1 cellular context compared by ENCODE assay signal in the genomic region with DNA sequence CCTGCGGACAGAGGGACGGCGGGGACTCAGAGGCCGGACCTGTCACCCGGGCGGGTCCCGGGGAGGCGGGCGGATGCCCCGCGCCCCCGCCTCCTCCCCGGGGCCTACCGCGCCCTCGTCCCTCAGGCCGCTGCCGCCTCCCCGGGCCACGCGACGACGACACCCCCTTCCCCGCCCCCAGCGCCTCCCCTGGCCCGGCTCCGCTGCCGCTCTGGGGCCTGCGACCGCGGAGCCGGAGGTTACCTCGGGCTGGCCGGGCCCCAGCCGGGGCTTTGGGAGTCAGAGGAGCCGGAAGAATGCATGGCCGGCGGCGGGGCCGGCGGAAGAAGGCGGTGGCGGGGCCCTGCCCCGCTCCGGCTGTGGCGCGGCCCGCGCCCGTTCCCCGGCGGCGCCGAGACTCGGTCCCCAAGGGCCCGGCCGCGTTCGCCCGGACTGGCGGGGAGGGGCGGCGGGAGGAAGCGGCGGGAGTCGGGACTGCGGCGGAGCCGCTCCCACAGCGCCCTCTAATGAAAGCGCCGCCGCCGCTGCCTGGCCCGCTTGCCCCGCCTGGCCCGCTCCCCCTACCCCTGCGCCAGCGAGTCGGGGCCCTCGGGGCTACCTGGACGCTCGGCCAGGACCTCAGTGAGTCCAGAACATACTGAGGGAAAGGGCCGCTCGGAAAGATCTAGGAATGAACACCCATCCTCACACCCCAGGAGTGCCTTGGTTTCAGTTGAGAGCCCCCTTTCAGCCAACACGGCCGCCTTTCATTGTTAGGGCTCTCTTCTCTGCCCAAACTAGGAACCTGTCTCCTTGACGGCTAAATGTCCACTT.
TF ChIP-seq lines count a peak whose summit lies in the region.

A gene with protein sequence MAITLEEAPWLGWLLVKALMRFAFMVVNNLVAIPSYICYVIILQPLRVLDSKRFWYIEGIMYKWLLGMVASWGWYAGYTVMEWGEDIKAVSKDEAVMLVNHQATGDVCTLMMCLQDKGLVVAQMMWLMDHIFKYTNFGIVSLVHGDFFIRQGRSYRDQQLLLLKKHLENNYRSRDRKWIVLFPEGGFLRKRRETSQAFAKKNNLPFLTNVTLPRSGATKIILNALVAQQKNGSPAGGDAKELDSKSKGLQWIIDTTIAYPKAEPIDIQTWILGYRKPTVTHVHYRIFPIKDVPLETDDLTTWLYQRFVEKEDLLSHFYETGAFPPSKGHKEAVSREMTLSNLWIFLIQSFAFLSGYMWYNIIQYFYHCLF (minus strand): TSS at position 434 of the 813 bp plus-strand sequence. CDS start 1,467 bp downstream, outside the sequence.

TF ChIP-seq in H1, 55 proteins besides CTCF, POLR2A, EP300 and RAD21:
- TF ChIP-seq GTF2F1 (IDR thresholded peaks at IDR 0.05; ENCODE audit: borderline replicate concordance, low read depth, low read length): no peak
- no peak for TF ChIP-seq CHD1 (IDR thresholded peaks at IDR 0.05; ENCODE audit: low read depth, low read length)
- TF ChIP-seq HDAC2 (IDR thresholded peaks at IDR 0.05; ENCODE audit: borderline replicate concordance in 1 of 2, low read depth in 2 of 2, low read length in 2 of 2): no peak
- no peak for TF ChIP-seq FOSL1 (IDR thresholded peaks at IDR 0.05; ENCODE audit: insufficient read depth, low read depth, low read length)
- peak; percentile 51 for TF ChIP-seq KDM4A (IDR thresholded peaks at IDR 0.05; ENCODE audit: low read depth, low read length, severe bottlenecking)
- TF ChIP-seq RXRA (IDR thresholded peaks at IDR 0.05; ENCODE audit: insufficient read depth, low read depth, low read length): no peak
- no peak for TF ChIP-seq CHD2 (IDR thresholded peaks at IDR 0.05; ENCODE audit: low read length)
- 0 out of 2 replicates have a peak, but pooled peaks have one; percentile 14 for TF ChIP-seq TAF1 (IDR thresholded peaks at IDR 0.05; ENCODE audit: low read depth, low read length)
- TF ChIP-seq, protein P1, sequence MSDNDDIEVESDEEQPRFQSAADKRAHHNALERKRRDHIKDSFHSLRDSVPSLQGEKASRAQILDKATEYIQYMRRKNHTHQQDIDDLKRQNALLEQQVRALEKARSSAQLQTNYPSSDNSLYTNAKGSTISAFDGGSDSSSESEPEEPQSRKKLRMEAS (IDR thresholded peaks at IDR 0.05): peak; percentile 14; the same call in 1 of the 2 replicates
- TF ChIP-seq CBX5 (IDR thresholded peaks at IDR 0.05; ENCODE audit: low read depth, low read length): no peak
- TF ChIP-seq SUZ12 (IDR thresholded peaks at IDR 0.05; ENCODE audit: low read length): no peak
- TF ChIP-seq SRF (IDR thresholded peaks at IDR 0.05; ENCODE audit: low read depth, low read length): no peak
- no peak for TF ChIP-seq TBP (IDR thresholded peaks at IDR 0.05; ENCODE audit: low read depth, low read length)
- no peak; the same call in 1 of the 2 replicates for TF ChIP-seq YY1 (IDR thresholded peaks at IDR 0.05; ENCODE audit: low read depth, low read length)
- TF ChIP-seq JUN (IDR thresholded peaks at IDR 0.05; ENCODE audit: low read depth, low read length): no peak
- TF ChIP-seq PHF8 (conservative IDR thresholded peaks at IDR 0.05; ENCODE audit: low read depth, low read length): peak; percentile 67; the same call in 1 of the 2 replicates
- TF ChIP-seq SP2 (IDR thresholded peaks at IDR 0.05; ENCODE audit: low read length): no peak
- TF ChIP-seq NRF1 (IDR thresholded peaks at IDR 0.05; ENCODE audit: low read depth, low read length): no peak
- TF ChIP-seq NANOG (IDR thresholded peaks at IDR 0.05; ENCODE audit: insufficient read depth, low read depth, low read length, poor library complexity, severe bottlenecking): no peak
- TF ChIP-seq, protein P2, sequence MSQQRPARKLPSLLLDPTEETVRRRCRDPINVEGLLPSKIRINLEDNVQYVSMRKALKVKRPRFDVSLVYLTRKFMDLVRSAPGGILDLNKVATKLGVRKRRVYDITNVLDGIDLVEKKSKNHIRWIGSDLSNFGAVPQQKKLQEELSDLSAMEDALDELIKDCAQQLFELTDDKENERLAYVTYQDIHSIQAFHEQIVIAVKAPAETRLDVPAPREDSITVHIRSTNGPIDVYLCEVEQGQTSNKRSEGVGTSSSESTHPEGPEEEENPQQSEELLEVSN (IDR thresholded peaks at IDR 0.05): peak; percentile 45; the same call in 1 of the 2 replicates
- TF ChIP-seq HDAC6 (IDR thresholded peaks at IDR 0.05; ENCODE audit: low read depth, low read length): no peak
- no peak for TF ChIP-seq CTBP2 (IDR thresholded peaks at IDR 0.05; ENCODE audit: borderline replicate concordance, insufficient read depth, insufficient read length, low read length)
TF ChIP-seq in H1: peak in this region for 5.
